29 cellular contexts compared by ENCODE assay signal in genomic region chr9:20398511-20399338, GRCh38.
DNase-seq lines count a peak whose midpoint lies in the region; ATAC-seq, FAIRE-seq and TF ChIP-seq lines count a peak whose summit lies in the region.
"Had no signal": no experiment of that assay in that cellular context is flagged by ENCODE, and none has a peak within 500 bp of the region (broad histone marks: within the 10 kb centered on the region; RNA-seq: fewer than 3 reads in every experiment).

No MANE protein-coding gene starts in this region.

- intact Hi-C loops in mucosa of descending colon (cut with DNase I, micrococcal nuclease) = no loop called here

- no peak overlapping the region for H3K4me3 Mint-ChIP-seq in activated CD4-positive, alpha-beta T cell treated with anti-CD3 and anti-CD28 coated beads, Interleukin-2, amount 10 ng/mL, durations not matched to agents 7 days and 5 days
- H3K4me3 Mint-ChIP-seq: natural killer cell had no signal

- peak; percentile 37 for FAIRE-seq in GM19239 (lab: Jason Lieb, UNC)
- no peak for FAIRE-seq in RCC 7860 (lab: Jason Lieb, UNC)
- FAIRE-seq: A204.1, H54, small intestine had no signal

- no peaks in the 10 kb centered on the region for H3K9me3 ChIP-seq in mucosa of descending colon
- H3K9me3 ChIP-seq: body of pancreas, ovary, uterus had no signal

- no peak for TF ChIP-seq CTCF in mucosa of descending colon (IDR thresholded peaks at IDR 0.05)

- no peaks in the 10 kb centered on the region for H3K27me3 Mint-ChIP-seq in activated CD4-positive, alpha-beta T cell treated with anti-CD3 and anti-CD28 coated beads, Interleukin-2, amount 10 ng/mL, durations not matched to agents 7 days and 5 days

- peaks cover 56% of the 10 kb centered on the region for H3K4me1 Mint-ChIP-seq in activated CD4-positive, alpha-beta T cell treated with anti-CD3 and anti-CD28 coated beads, Interleukin-2, amount 10 ng/mL, durations not matched to agents 7 days and 5 days

- H3K27ac Mint-ChIP-seq in activated CD4-positive, alpha-beta T cell treated with anti-CD3 and anti-CD28 coated beads, Interleukin-2, amount 10 ng/mL, durations not matched to agents 7 days and 5 days = peak overlapping the region; percentile 54
- H3K27ac Mint-ChIP-seq: natural killer cell had no signal

- H3K36me3 Mint-ChIP-seq in activated CD4-positive, alpha-beta T cell treated with anti-CD3 and anti-CD28 coated beads, Interleukin-2, amount 10 ng/mL, durations not matched to agents 7 days and 5 days (ENCODE audit: low read depth) = peaks cover 68% of the 10 kb centered on the region
- H3K36me3 Mint-ChIP-seq: natural killer cell had no signal

- H3K36me3 ChIP-seq in mucosa of descending colon (ENCODE audit: low read depth) = no peaks in the 10 kb centered on the region
- H3K36me3 ChIP-seq: ovary, uterus had no signal

- POLR2A ChIA-PET in activated CD4-positive, alpha-beta T cell treated with anti-CD3 and anti-CD28 coated beads, Interleukin-2, amount 10 ng/mL, durations not matched to agents 7 days and 5 days (lab: Charles Lee) = no interaction called here

- CTCF ChIA-PET in activated CD4-positive, alpha-beta T cell treated with anti-CD3 and anti-CD28 coated beads, Interleukin-2, amount 10 ng/mL, durations not matched to agents 7 days and 5 days (lab: Charles Lee) = interaction anchor here (0.9 kb wide), 1 partner anchor 8 kb away, joined by 3 read pairs; no protein-coding TSS in a partner anchor

- H3K9me3 Mint-ChIP-seq in activated CD4-positive, alpha-beta T cell treated with anti-CD3 and anti-CD28 coated beads, Interleukin-2, amount 10 ng/mL, durations not matched to agents 7 days and 5 days = peaks cover 7% of the 10 kb centered on the region
- H3K9me3 Mint-ChIP-seq: natural killer cell had no signal

- H3K4me1 ChIP-seq in mucosa of descending colon (ENCODE audit: low read depth) = peaks cover 4% of the 10 kb centered on the region
- H3K4me1 ChIP-seq: body of pancreas, foreskin keratinocyte, uterus had no signal

- H3K4me3 ChIP-seq in mucosa of descending colon = no peak overlapping the region
- H3K4me3 ChIP-seq: body of pancreas, ovary, uterus had no signal

- no peak for DNase-seq in activated CD4-positive, alpha-beta T cell treated with anti-CD3 and anti-CD28 coated beads, Interleukin-2, amount 10 ng/mL, durations not matched to agents 7 days and 5 days
- DNase-seq in activated CD4-positive, alpha-beta T cell treated with anti-CD3 and anti-CD28 coated beads for 48 hours = no peak
- DNase-seq in GM19239 (ENCODE audit: insufficient read length, low spot score) (no peak), UCSD-AML1 (lab: John Stamatoyannopoulos, UW; ENCODE audit: unreplicated experiment) (peak; percentile 15), mucosa of descending colon (no peak), NCI-H146 treated with DMSO at 0.1 percent for 48 hours (lab: John Stamatoyannopoulos, UW; ENCODE audit: unreplicated experiment) (no peak), RCC 7860 (ENCODE audit: low spot score) (no peak), SKM-1 treated with dmso at 0.1 percent for 144 hours (lab: John Stamatoyannopoulos, UW; ENCODE audit: unreplicated experiment) (no peak)
- DNase-seq: activated CD4-positive, CD25-positive, alpha-beta regulatory T cell treated with anti-CD3 and anti-CD28 coated beads, Interleukin-2, amount 50 U/mL, for 72 hours; body of pancreas; COR-L47; DND-41; effector CD4-positive, alpha-beta T cell; foreskin keratinocyte; Kasumi-1; mesenchymal stem cell; natural killer cell; NCI-H1930; NCI-H774; OCI-M1; ovary; retina; small intestine; stimulated activated CD4-positive, alpha-beta T cell treated with anti-CD3 and anti-CD28 coated beads, Interleukin-1b, Interleukin-23, amount 100 ng/mL, for 48 hours; substantia nigra; SW 1271; uterus had no signal

- peak; percentile 51 for ATAC-seq in mucosa of descending colon
- ATAC-seq: body of pancreas, foreskin keratinocyte, natural killer cell had no signal
